Comparison of ENCODE assay signal across 19 cellular contexts in genomic region chr5:463301-463700, GRCh38. TPM values are rescaled to one million over a fixed set of nuclear protein-coding genes. Genes with fewer than 3 reads are reported as not detected.
DNase-seq lines count a peak whose midpoint lies in the region; ATAC-seq and TF ChIP-seq lines count a peak whose summit lies in the region.
"Had no signal": no experiment of that assay in that cellular context is flagged by ENCODE, and none has a peak within 500 bp of the region (broad histone marks: within the 10 kb centered on the region; RNA-seq: fewer than 3 reads in every experiment).

No MANE protein-coding gene starts in this region.

- CTCF ChIA-PET in activated CD4-positive, alpha-beta T cell treated with anti-CD3 and anti-CD28 coated beads for 36 hours (lab: Charles Lee) = no interaction called here
- CTCF ChIA-PET in CD4-positive, alpha-beta T cell (lab: Charles Lee) = interaction anchor here (2.4 kb wide), 1 partner anchor 17 kb away, joined by 8 read pairs; no protein-coding TSS in a partner anchor
- CTCF ChIA-PET in naive thymus-derived CD4-positive, alpha-beta T cell (lab: Charles Lee) = interaction anchor here (1.2 kb wide), 1 partner anchor 18 kb away, joined by 4 read pairs; no protein-coding TSS in a partner anchor

- no peaks in the 10 kb centered on the region for H3K27me3 Mint-ChIP-seq in activated CD4-positive, alpha-beta T cell treated with anti-CD3 and anti-CD28 coated beads for 36 hours
- no peaks in the 10 kb centered on the region for H3K27me3 Mint-ChIP-seq in CD4-positive, alpha-beta T cell
- H3K27me3 Mint-ChIP-seq in activated T-helper 1 cell treated with anti-CD3 and anti-CD28 coated beads, Interleukin-12 subunit alpha, Interleukin-12 subunit beta, Interleukin-2, Interleukin-4 antibody, amounts not matched to agents 30 ng/mL and 10 ng/mL and 1 ng/mL, durations not matched to agents 14 hours and 24 hours and 36 hours (ENCODE audit: insufficient read depth) = no peaks in the 10 kb centered on the region
- H3K27me3 Mint-ChIP-seq in naive thymus-derived CD4-positive, alpha-beta T cell = no peaks in the 10 kb centered on the region
- H3K27me3 Mint-ChIP-seq: activated CD4-positive, alpha-beta T cell treated with anti-CD3 and anti-CD28 coated beads, Interleukin-2, amount 10 ng/mL, durations not matched to agents 24 days and 14 days had no signal

- TF ChIP-seq EP300 in esophagus muscularis mucosa (IDR thresholded peaks at IDR 0.05) = no peak

- no peak for ATAC-seq in activated CD4-positive, alpha-beta T cell treated with anti-CD3 and anti-CD28 coated beads for 36 hours
- ATAC-seq in CD4-positive, alpha-beta T cell (ENCODE audit: poor library complexity) = no peak
- ATAC-seq in naive thymus-derived CD4-positive, alpha-beta T cell = no peak

- H3K36me3 Mint-ChIP-seq in activated CD4-positive, alpha-beta T cell treated with anti-CD3 and anti-CD28 coated beads for 36 hours (ENCODE audit: low read depth) = peaks cover 62% of the 10 kb centered on the region
- H3K36me3 Mint-ChIP-seq in CD4-positive, alpha-beta T cell (ENCODE audit: low read depth) = peaks cover 59% of the 10 kb centered on the region
- H3K36me3 Mint-ChIP-seq in activated T-helper 1 cell treated with anti-CD3 and anti-CD28 coated beads, Interleukin-12 subunit alpha, Interleukin-12 subunit beta, Interleukin-2, Interleukin-4 antibody, amounts not matched to agents 30 ng/mL and 10 ng/mL and 1 ng/mL, durations not matched to agents 14 hours and 24 hours and 36 hours (ENCODE audit: low read depth) = peaks cover 58% of the 10 kb centered on the region
- H3K36me3 Mint-ChIP-seq in naive thymus-derived CD4-positive, alpha-beta T cell = peaks cover 14 to 51% (median 33%) of the 10 kb centered on the region in 5 donors

- H3K27ac ChIP-seq in CD4-positive, alpha-beta T cell (ENCODE audit: low read depth, low read length) = peak overlapping the region; percentile 55
- peak overlapping the region; percentile 86 for H3K27ac ChIP-seq in naive thymus-derived CD4-positive, alpha-beta T cell (ENCODE audit: low read depth, low read length)
- no peak overlapping the region for H3K27ac ChIP-seq in esophagus muscularis mucosa (replicated peaks in 1 of 4)
- H3K27ac ChIP-seq: brain microvascular endothelial cell, lower lobe of right lung had no signal

- TF ChIP-seq CTCF in CD4-positive, alpha-beta T cell (IDR thresholded peaks at IDR 0.05) = no peak
- no peak for TF ChIP-seq CTCF in esophagus muscularis mucosa (IDR thresholded peaks at IDR 0.05)

- no peak overlapping the region for H3K4me3 ChIP-seq in naive thymus-derived CD4-positive, alpha-beta T cell (ENCODE audit: low read length)
- no peak overlapping the region for H3K4me3 ChIP-seq in esophagus muscularis mucosa
- H3K4me3 ChIP-seq: lower lobe of right lung had no signal

- H3K4me3 Mint-ChIP-seq in activated CD4-positive, alpha-beta T cell treated with anti-CD3 and anti-CD28 coated beads for 36 hours = no peak overlapping the region
- no peak overlapping the region for H3K4me3 Mint-ChIP-seq in CD4-positive, alpha-beta T cell
- H3K4me3 Mint-ChIP-seq in activated T-helper 1 cell treated with anti-CD3 and anti-CD28 coated beads, Interleukin-12 subunit alpha, Interleukin-12 subunit beta, Interleukin-2, Interleukin-4 antibody, amounts not matched to agents 30 ng/mL and 10 ng/mL and 1 ng/mL, durations not matched to agents 14 hours and 24 hours and 36 hours = no peak overlapping the region
- peak overlapping the region in 2 of 10 donors; percentile 11 to 20 for H3K4me3 Mint-ChIP-seq in naive thymus-derived CD4-positive, alpha-beta T cell
- H3K4me3 Mint-ChIP-seq: HFFc6 had no signal

- 81% methylated on average over 7 of the region's 7 CpGs for WGBS in esophagus muscularis mucosa

- peak; percentile 3 for DNase-seq in activated CD4-positive, alpha-beta T cell treated with anti-CD3 and anti-CD28 coated beads for 36 hours
- DNase-seq in activated CD4-positive, alpha-beta T cell treated with anti-CD3 and anti-CD28 coated beads for 4 hours = no peak
- DNase-seq in CD4-positive, alpha-beta T cell = peak in 1 of 10 experiments; percentile 17
- no peak for DNase-seq in activated T-helper 1 cell treated with anti-CD3 and anti-CD28 coated beads, Interleukin-12 subunit alpha, Interleukin-12 subunit beta, Interleukin-2, Interleukin-4 antibody, amounts not matched to agents 30 ng/mL and 10 ng/mL and 1 ng/mL, durations not matched to agents 14 hours and 24 hours and 36 hours (ENCODE audit: low spot score)
- DNase-seq in naive thymus-derived CD4-positive, alpha-beta T cell = no peak
- no peak for DNase-seq in NCI-H774 (lab: John Stamatoyannopoulos, UW)
- DNase-seq in RKO (ENCODE audit: low spot score) = no peak
- no peak for DNase-seq in esophagus muscularis mucosa (ENCODE audit: extremely low spot score)
- DNase-seq: brain microvascular endothelial cell, cortex of kidney, EL, HFFc6, NCI-H1048, NCI-H187, OCI-M1, retina, SHP77 had no signal

- H3K4me1 Mint-ChIP-seq in activated CD4-positive, alpha-beta T cell treated with anti-CD3 and anti-CD28 coated beads for 36 hours = peaks cover 61% of the 10 kb centered on the region
- H3K4me1 Mint-ChIP-seq in CD4-positive, alpha-beta T cell (ENCODE audit: low read depth) = peaks cover 11% of the 10 kb centered on the region
- H3K4me1 Mint-ChIP-seq in activated T-helper 1 cell treated with anti-CD3 and anti-CD28 coated beads, Interleukin-12 subunit alpha, Interleukin-12 subunit beta, Interleukin-2, Interleukin-4 antibody, amounts not matched to agents 30 ng/mL and 10 ng/mL and 1 ng/mL, durations not matched to agents 14 hours and 24 hours and 36 hours (ENCODE audit: low read depth) = peaks cover 57% of the 10 kb centered on the region
- peaks cover 8 to 50% (median 15%) of the 10 kb centered on the region in 7 donors for H3K4me1 Mint-ChIP-seq in naive thymus-derived CD4-positive, alpha-beta T cell

- peaks cover 7 to 17% of the 10 kb centered on the region in 2 donors for H3K4me1 ChIP-seq in naive thymus-derived CD4-positive, alpha-beta T cell (ENCODE audit: control insufficient read depth in 2 of 2, insufficient read depth in 2 of 2, low read length in 2 of 2)
- H3K4me1 ChIP-seq in esophagus muscularis mucosa = no peaks in the 10 kb centered on the region
- H3K4me1 ChIP-seq: lower lobe of right lung had no signal

- H3K27me3 ChIP-seq in CD4-positive, alpha-beta T cell (ENCODE audit: control insufficient read depth, insufficient read depth, low read length) = no peaks in the 10 kb centered on the region
- no peaks in the 10 kb centered on the region for H3K27me3 ChIP-seq in naive thymus-derived CD4-positive, alpha-beta T cell (ENCODE audit: control insufficient read depth in 2 of 2, insufficient read depth in 2 of 2, low read length in 2 of 2)
- H3K27me3 ChIP-seq in esophagus muscularis mucosa = no peaks in the 10 kb centered on the region
- H3K27me3 ChIP-seq: brain microvascular endothelial cell had no signal

- H3K9me3 Mint-ChIP-seq in activated CD4-positive, alpha-beta T cell treated with anti-CD3 and anti-CD28 coated beads for 36 hours (ENCODE audit: low read depth) = no peaks in the 10 kb centered on the region
- no peaks in the 10 kb centered on the region for H3K9me3 Mint-ChIP-seq in CD4-positive, alpha-beta T cell
- H3K9me3 Mint-ChIP-seq in activated T-helper 1 cell treated with anti-CD3 and anti-CD28 coated beads, Interleukin-12 subunit alpha, Interleukin-12 subunit beta, Interleukin-2, Interleukin-4 antibody, amounts not matched to agents 30 ng/mL and 10 ng/mL and 1 ng/mL, durations not matched to agents 14 hours and 24 hours and 36 hours = no peaks in the 10 kb centered on the region
- peaks cover 0 to 2% (median 0%) of the 10 kb centered on the region in 11 donors for H3K9me3 Mint-ChIP-seq in naive thymus-derived CD4-positive, alpha-beta T cell
- H3K9me3 Mint-ChIP-seq: HFFc6 had no signal

- peak overlapping the region; percentile 78 for H3K27ac Mint-ChIP-seq in activated CD4-positive, alpha-beta T cell treated with anti-CD3 and anti-CD28 coated beads for 36 hours
- H3K27ac Mint-ChIP-seq in CD4-positive, alpha-beta T cell = peak overlapping the region; percentile 94
- H3K27ac Mint-ChIP-seq in activated T-helper 1 cell treated with anti-CD3 and anti-CD28 coated beads, Interleukin-12 subunit alpha, Interleukin-12 subunit beta, Interleukin-2, Interleukin-4 antibody, amounts not matched to agents 30 ng/mL and 10 ng/mL and 1 ng/mL, durations not matched to agents 14 hours and 24 hours and 36 hours = peak overlapping the region; percentile 34
- peak overlapping the region in 8 of 9 donors; percentile 5 to 97 (median 96) for H3K27ac Mint-ChIP-seq in naive thymus-derived CD4-positive, alpha-beta T cell
- H3K27ac Mint-ChIP-seq: HFFc6 had no signal

- POLR2A ChIA-PET in activated CD4-positive, alpha-beta T cell treated with anti-CD3 and anti-CD28 coated beads for 36 hours (lab: Charles Lee) = no interaction called here
- POLR2A ChIA-PET in CD4-positive, alpha-beta T cell (lab: Charles Lee) = interaction anchor here (0.8 to 1.4 kb wide), 4 partner anchors 10 to 245 kb away, joined by 3 to 22 read pairs (median 5); partner anchors contain the start of genes CCDC127 and SDHA
- POLR2A ChIA-PET in naive thymus-derived CD4-positive, alpha-beta T cell (lab: Charles Lee) = interaction anchor here (1.0 to 2.0 kb wide), 4 partner anchors 10 to 245 kb away, joined by 3 to 13 read pairs (median 6); partner anchors contain the start of genes CCDC127 and SDHA

- H3K36me3 ChIP-seq in naive thymus-derived CD4-positive, alpha-beta T cell (ENCODE audit: control insufficient read depth in 2 of 3, insufficient read depth in 3 of 3, low read length in 3 of 3) = peaks cover 0 to 45% (median 7%) of the 10 kb centered on the region in 3 experiments
- peaks cover 44 to 87% (median 81%) of the 10 kb centered on the region in 4 donors for H3K36me3 ChIP-seq in esophagus muscularis mucosa

- no peaks in the 10 kb centered on the region for H3K9me3 ChIP-seq in CD4-positive, alpha-beta T cell (ENCODE audit: control insufficient read depth, low read length)
- H3K9me3 ChIP-seq in naive thymus-derived CD4-positive, alpha-beta T cell (ENCODE audit: control insufficient read depth in 2 of 3, low read length in 3 of 3) = no peaks in the 10 kb centered on the region
- no peaks in the 10 kb centered on the region for H3K9me3 ChIP-seq in esophagus muscularis mucosa
- H3K9me3 ChIP-seq: lower lobe of right lung had no signal

- intact Hi-C loops in activated CD4-positive, alpha-beta T cell treated with anti-CD3 and anti-CD28 coated beads for 36 hours (cut with DNase I, micrococcal nuclease) = no loop called here
- intact Hi-C loops in CD4-positive, alpha-beta T cell (cut with DNase I, micrococcal nuclease) = loop anchor here in 1 of 2 experiments (5.0 kb wide), 1 partner anchor 424 kb away; no protein-coding TSS in a partner anchor
- intact Hi-C loops in activated T-helper 1 cell treated with anti-CD3 and anti-CD28 coated beads, Interleukin-12 subunit alpha, Interleukin-12 subunit beta, Interleukin-2, Interleukin-4 antibody, amounts not matched to agents 30 ng/mL and 10 ng/mL and 1 ng/mL, durations not matched to agents 14 hours and 24 hours and 36 hours (cut with micrococcal nuclease) = loop anchor here (5.0 kb wide), 2 partner anchors 131 to 246 kb away; partner anchors contain the start of genes CCDC127 and SDHA
- intact Hi-C loops in naive thymus-derived CD4-positive, alpha-beta T cell (cut with micrococcal nuclease) = no loop called here
- intact Hi-C loops in esophagus muscularis mucosa (cut with DNase I) = no loop called here

- no peak for TF ChIP-seq POLR2A in esophagus muscularis mucosa (IDR thresholded peaks at IDR 0.05; ENCODE audit: low read depth)

RNA-seq across cellular contexts. Expression of gene EXOC3, which starts 20.3 kb away (rescaled TPM):
- total RNA-seq in activated CD4-positive, alpha-beta T cell treated with anti-CD3 and anti-CD28 coated beads for 36 hours = 10 to 100 TPM; 49.7 to 62.7 TPM
- 10 to 100 TPM; 82.4 to 84.1 TPM for total RNA-seq in CD4-positive, alpha-beta T cell
- total RNA-seq in activated T-helper 1 cell treated with anti-CD3 and anti-CD28 coated beads, Interleukin-12 subunit alpha, Interleukin-12 subunit beta, Interleukin-2, Interleukin-4 antibody, amounts not matched to agents 30 ng/mL and 10 ng/mL and 1 ng/mL, durations not matched to agents 14 hours and 24 hours and 36 hours = 59.6 and 62.0 TPM in 2 replicates
- total RNA-seq in naive thymus-derived CD4-positive, alpha-beta T cell = 100 to 1,000 TPM in 1 of 5 experiments, 10 to 100 TPM in 4; 79.1 to 105 (median 89.8) TPM
- polyA plus RNA-seq in naive thymus-derived CD4-positive, alpha-beta T cell = 10 to 100 TPM; 44.3 to 47.5 TPM
- 10 to 100 TPM; 48.6 to 82.1 (median 59.3) TPM for total RNA-seq in esophagus muscularis mucosa

Comparison
In these comparisons a context has a peak if more than half of its experiments do, and no peak if none do; other contexts are left out.
1. H3K27ac Mint-ChIP-seq: peak in every context shown above with its lines; median percentile 96 in naive thymus-derived CD4-positive, alpha-beta T cell; 94 in CD4-positive, alpha-beta T cell; 78 in activated CD4-positive, alpha-beta T cell treated with anti-CD3 and anti-CD28 coated beads for 36 hours; 34 in activated T-helper 1 cell treated with anti-CD3 and anti-CD28 coated beads, Interleukin-12 subunit alpha, Interleukin-12 subunit beta, Interleukin-2, Interleukin-4 antibody, amounts not matched to agents 30 ng/mL and 10 ng/mL and 1 ng/mL, durations not matched to agents 14 hours and 24 hours and 36 hours.
2. H3K27ac ChIP-seq: peak in CD4-positive, alpha-beta T cell (single experiment) and naive thymus-derived CD4-positive, alpha-beta T cell (single experiment); none in esophagus muscularis mucosa (0 of 4).